8 cellular contexts compared by ENCODE assay signal in genomic region chr2:106269591-106270291, GRCh38.
DNase-seq lines count a peak whose midpoint lies in the region; ATAC-seq lines count a peak whose summit lies in the region.

No MANE protein-coding gene starts in this region.

- H3K4me1 ChIP-seq in right cardiac atrium (ENCODE audit: control insufficient read depth, insufficient read depth, low read length): peaks cover 2% of the 10 kb centered on the region

- ATAC-seq in GM21576 (IDR thresholded peaks at IDR 0.05; ENCODE audit: unreplicated experiment) (peak; percentile 64), right cardiac atrium (peak; percentile 80 to 87)

- H3K9me3 ChIP-seq in right cardiac atrium (ENCODE audit: control insufficient read depth, low read length): no peaks in the 10 kb centered on the region

- peak; percentile 27 for DNase-seq in CD1c-positive myeloid dendritic cell (ENCODE audit: extremely low spot score)
- DNase-seq in NCI-H2196 (lab: John Stamatoyannopoulos, UW; ENCODE audit: unreplicated experiment): peak; percentile 76
- peak; percentile 10 for DNase-seq in activated T-helper 1 cell treated with Interleukin-2 at 50 U/mL for 16 hours (ENCODE audit: low read depth)
- peak; percentile 28 to 69 (median 66) for DNase-seq in right cardiac atrium
- peak; percentile 8 for DNase-seq in stimulated activated CD4-positive, alpha-beta T cell treated with anti-CD3 and anti-CD28 coated beads, Interleukin-1b, Interleukin-23, amount 100 ng/mL, for 48 hours
- no peak for DNase-seq in epidermal melanocyte (ENCODE audit: insufficient read length, low spot score)
- DNase-seq in NK-92 (lab: John Stamatoyannopoulos, UW; ENCODE audit: unreplicated experiment): no peak

- intact Hi-C loops in right cardiac atrium (cut with DNase I): no loop called here

- no peaks in the 10 kb centered on the region for H3K27me3 ChIP-seq in right cardiac atrium (ENCODE audit: control insufficient read depth, insufficient read depth)

- peak overlapping the region; percentile 25 for H3K4me3 ChIP-seq in right cardiac atrium (ENCODE audit: low read length)

- H3K27ac ChIP-seq in right cardiac atrium (ENCODE audit: low read length): no peak overlapping the region

- 9% methylated on average over 44 of the region's 44 CpGs for WGBS in right cardiac atrium

Comparison
In these comparisons a context has a peak if more than half of its experiments do, and no peak if none do; other contexts are left out.
1. DNase-seq: peak in CD1c-positive myeloid dendritic cell (single experiment), NCI-H2196 (single experiment), activated T-helper 1 cell treated with Interleukin-2 at 50 U/mL for 16 hours (single experiment), right cardiac atrium (3 of 3) and stimulated activated CD4-positive, alpha-beta T cell treated with anti-CD3 and anti-CD28 coated beads, Interleukin-1b, Interleukin-23, amount 100 ng/mL, for 48 hours (single experiment); none in epidermal melanocyte (single experiment) and NK-92 (single experiment).